In genomic region chr1:1426961-1427934, GRCh38 we compare ENCODE assay signal across 9 cellular contexts. TPM values are rescaled to one million over a fixed set of nuclear protein-coding genes. Genes with fewer than 3 reads are reported as not detected.
DNase-seq lines count a peak whose midpoint lies in the region; ATAC-seq, FAIRE-seq and TF ChIP-seq lines count a peak whose summit lies in the region.
"Had no signal": no experiment of that assay in that cellular context is flagged by ENCODE, and none has a peak within 500 bp of the region (broad histone marks: within the 10 kb centered on the region; RNA-seq: fewer than 3 reads in every experiment).

No MANE protein-coding gene starts in this region.

- H3K18ac ChIP-seq in mesenchymal stem cell (ENCODE audit: low read depth in 1 of 2, low read length in 2 of 2): peak overlapping the region; percentile 58 to 69

- FAIRE-seq in A549 (lab: Jason Lieb, UNC): no peak

- H3K27ac ChIP-seq in A549: peak overlapping the region; percentile 81 to 96
- H3K27ac ChIP-seq in brain microvascular endothelial cell: no peak overlapping the region
- no peak overlapping the region for H3K27ac ChIP-seq in mesenchymal stem cell (ENCODE audit: low read length, poor library complexity, severe bottlenecking)

- TF ChIP-seq EP300 in A549 (IDR thresholded peaks at IDR 0.05): no peak

- H3K4me2 ChIP-seq in A549: peak overlapping the region; percentile 95
- peak overlapping the region; percentile 66 for H3K4me2 ChIP-seq in mesenchymal stem cell (ENCODE audit: low read length, poor library complexity, severe bottlenecking)

- H3K23ac ChIP-seq in mesenchymal stem cell (ENCODE audit: low read length in 2 of 2): no peak overlapping the region

- 86% methylated on average over 4 of the region's 89 CpGs for WGBS in A549 (ENCODE audit: missing lambda C conversion rate)
- 47% methylated on average over 25 of the region's 89 CpGs for WGBS in mesenchymal stem cell

- H3K9me3 ChIP-seq in A549 (no peaks in the 10 kb centered on the region), mesenchymal stem cell (ENCODE audit: control insufficient read depth, low read length) (no peaks in the 10 kb centered on the region)

- peak overlapping the region in 1 of 2 experiments; percentile 59 for H3K4ac ChIP-seq in mesenchymal stem cell (ENCODE audit: low read depth in 1 of 2, low read length in 2 of 2)

- no peak overlapping the region for H2BK15ac ChIP-seq in mesenchymal stem cell (ENCODE audit: low read depth, poor library complexity, severe bottlenecking)

- peak overlapping the region; percentile 87 for H2BK120ac ChIP-seq in mesenchymal stem cell (ENCODE audit: low read depth, low read length)

- no peak for TF ChIP-seq RAD21 in A549 (conservative IDR thresholded peaks at IDR 0.05 in 1 of 2, IDR thresholded peaks at IDR 0.05 in 1 of 2)

- no peaks in the 10 kb centered on the region for H3K36me3 ChIP-seq in H7 (replicated peaks; ENCODE audit: control insufficient read depth, insufficient read depth, low read length)
- no peaks in the 10 kb centered on the region for H3K36me3 ChIP-seq in brain microvascular endothelial cell (replicated peaks)
- H3K36me3 ChIP-seq in mesenchymal stem cell (ENCODE audit: control insufficient read depth in 1 of 2, insufficient read depth in 2 of 2, low read depth in 1 of 2, low read length in 2 of 2): no peaks in the 10 kb centered on the region

- H2AK5ac ChIP-seq in mesenchymal stem cell (ENCODE audit: low read length, severe bottlenecking): no peak overlapping the region

- peak overlapping the region; percentile 77 for H4K8ac ChIP-seq in mesenchymal stem cell (ENCODE audit: low read length)

- no peak overlapping the region for H4K91ac ChIP-seq in mesenchymal stem cell (ENCODE audit: low read length)

- in situ Hi-C loops in brain microvascular endothelial cell (cut with HindIII; ENCODE audit: low pct_ligation_motif_present, low sequenced_read_pairs): no loop called here

- no peak for TF ChIP-seq POLR2A in A549 (IDR thresholded peaks at IDR 0.05; ENCODE audit: low read length)

- no peak overlapping the region for H2AFZ ChIP-seq in mesenchymal stem cell (ENCODE audit: low read depth, low read length)

- no peak overlapping the region for H2BK12ac ChIP-seq in mesenchymal stem cell (ENCODE audit: low read length in 2 of 2)

- ATAC-seq in A549: peak in 1 of 2 experiments; percentile 9; a peak in 1 of 6 replicates
- ATAC-seq in GM18517 (IDR thresholded peaks at IDR 0.05; ENCODE audit: unreplicated experiment): no peak

- DNase-seq in A549 (ENCODE audit: low read depth in 1 of 2, low spot score in 1 of 2) (peak in 1 of 2 experiments; percentile 0), H7 (peak; percentile 96), brain microvascular endothelial cell (no peak), mesenchymal stem cell (no peak), NCI-H1105 (lab: John Stamatoyannopoulos, UW) (no peak), NCI-H128 (lab: John Stamatoyannopoulos, UW; ENCODE audit: unreplicated experiment) (no peak), UCSD-AML1 (lab: John Stamatoyannopoulos, UW; ENCODE audit: unreplicated experiment) (no peak)
- DNase-seq: activated CD4-positive, alpha-beta memory T cell treated with anti-CD3 and anti-CD28 coated beads for 36 hours had no signal

- no peaks in the 10 kb centered on the region for H3K27me3 ChIP-seq in H7 (ENCODE audit: control insufficient read depth, insufficient read depth, low read length)
- H3K27me3 ChIP-seq in brain microvascular endothelial cell (replicated peaks): no peaks in the 10 kb centered on the region
- H3K27me3 ChIP-seq in mesenchymal stem cell (ENCODE audit: control insufficient read depth in 1 of 2, insufficient read depth in 1 of 2, low read length in 2 of 2): peaks cover 0 to 5% of the 10 kb centered on the region in 2 experiments

- no peak overlapping the region for H2BK5ac ChIP-seq in mesenchymal stem cell (ENCODE audit: low read depth, low read length, poor library complexity, severe bottlenecking)

- peaks cover 25% of the 10 kb centered on the region for H3K4me1 ChIP-seq in A549
- H3K4me1 ChIP-seq in mesenchymal stem cell (ENCODE audit: control insufficient read depth, insufficient read depth, low read depth, low read length): peaks cover 35% of the 10 kb centered on the region

- CTCF ChIA-PET in A549 (lab: Yijun Ruan, JAX): interaction anchor here (0.8 kb wide), 1 partner anchor 77 kb away, joined by 3 read pairs; no protein-coding TSS in a partner anchor

- H3K9ac ChIP-seq in mesenchymal stem cell (ENCODE audit: low read length): no peak overlapping the region

- POLR2A ChIA-PET in A549 (lab: Yijun Ruan, JAX): no interaction called here

- peak overlapping the region; percentile 61 for H3K4me3 ChIP-seq in A549
- H3K4me3 ChIP-seq in H7 (ENCODE audit: insufficient read depth, low read depth, low read length): peak overlapping the region; percentile 48
- H3K4me3 ChIP-seq in brain microvascular endothelial cell (ENCODE audit: low read depth, low read length): peak overlapping the region; percentile 22
- peak overlapping the region in 1 of 2 experiments; percentile 62 for H3K4me3 ChIP-seq in mesenchymal stem cell (ENCODE audit: insufficient read depth in 1 of 2, low read depth in 1 of 2, low read length in 2 of 2)

- H3K14ac ChIP-seq in mesenchymal stem cell (ENCODE audit: low read length in 2 of 2): no peak overlapping the region

- no peak for TF ChIP-seq CTCF in A549 (IDR thresholded peaks at IDR 0.05)
- TF ChIP-seq CTCF in brain microvascular endothelial cell (IDR thresholded peaks at IDR 0.05; ENCODE audit: low read depth, low read length, missing control alignments): no peak

- no peaks in the 10 kb centered on the region for H3K79me1 ChIP-seq in mesenchymal stem cell (replicated peaks; ENCODE audit: low read length, poor library complexity, severe bottlenecking)

TF ChIP-seq in A549, 52 proteins besides CTCF, POLR2A, EP300 and RAD21:
- TF ChIP-seq FOSB (CRISPR knock-in tag; IDR thresholded peaks at IDR 0.05) (no peak), NPAS2 (CRISPR knock-in tag; IDR thresholded peaks at IDR 0.05; ENCODE audit: borderline replicate concordance) (no peak), EHF (CRISPR knock-in tag; IDR thresholded peaks at IDR 0.05) (no peak), MAX (IDR thresholded peaks at IDR 0.05) (no peak), HEYL (CRISPR knock-in tag; IDR thresholded peaks at IDR 0.05) (no peak), CEBPB (IDR thresholded peaks at IDR 0.05) (no peak), HDAC2 (IDR thresholded peaks at IDR 0.05) (no peak), HOXB13 (CRISPR knock-in tag; IDR thresholded peaks at IDR 0.05; ENCODE audit: low read depth) (no peak), SMC3 (IDR thresholded peaks at IDR 0.05) (no peak), POLR2AphosphoS2 (conservative IDR thresholded peaks at IDR 0.05; ENCODE audit: low read length) (no peak), FOSL2 (IDR thresholded peaks at IDR 0.05) (no peak), FOSL2 (CRISPR knock-in tag; IDR thresholded peaks at IDR 0.05) (no peak)

RNA-seq across cellular contexts. Expression of gene ANKRD65, which starts 6.2 kb away (rescaled TPM):
- polyA plus RNA-seq in A549 (2011; rRNA removed) (not detected in 2 replicates), A549 (2017; fragmentation: RNase III; extraction: RNeasy Plus Mini Kit Qiagen cat#74134 plus additional on column Dnase treatment) (0.05 TPM in 1 of 3 replicates, not detected in the others)
- 0.07 and 0.12 TPM in 2 replicates for polyA plus RNA-seq in A549 (2012; cell fraction: cytosol; rRNA removed)
- polyA plus RNA-seq in A549 (2012; cell fraction: nucleus; rRNA removed): 0.05 TPM in 1 of 2 replicates, not detected in the other
- polyA minus RNA-seq in A549 (2011; rRNA and poly(A)+ RNA removed): not detected in 2 replicates
- 0.67 TPM in 1 of 2 replicates, not detected in the other for total RNA-seq in H7 (2014; rRNA removed; shearing (Covaris generic))
- polyA plus RNA-seq in mesenchymal stem cell (2013, experiment 1 of 2): 0.14 TPM
- polyA plus RNA-seq in mesenchymal stem cell (2013, experiment 2 of 2): 0.18 TPM
- total RNA-seq: activated CD4-positive, alpha-beta memory T cell treated with anti-CD3 and anti-CD28 coated beads for 36 hours had no signal

RNA-seq across cellular contexts. Expression of gene VWA1, which starts 8.2 kb away (rescaled TPM):
- polyA plus RNA-seq in A549 (2011; rRNA removed) (3.7 and 4.0 TPM in 2 replicates), A549 (2017; fragmentation: RNase III; extraction: RNeasy Plus Mini Kit Qiagen cat#74134 plus additional on column Dnase treatment) (4.2 to 5.3 TPM (median 4.8 TPM) in 3 replicates)
- 8.6 and 13.7 TPM in 2 replicates for polyA plus RNA-seq in A549 (2012; cell fraction: cytosol; rRNA removed)
- polyA plus RNA-seq in A549 (2012; cell fraction: nucleus; rRNA removed): 17.7 and 31.1 TPM in 2 replicates
- polyA minus RNA-seq in A549 (2011; rRNA and poly(A)+ RNA removed): 1.2 and 1.3 TPM in 2 replicates
- 32.1 and 37.1 TPM in 2 replicates for total RNA-seq in H7 (2014; rRNA removed; shearing (Covaris generic))
- 7.3 TPM for polyA plus RNA-seq in mesenchymal stem cell (2013, experiment 1 of 2)
- polyA plus RNA-seq in mesenchymal stem cell (2013, experiment 2 of 2): 7.5 TPM

RNA-seq across cellular contexts. Expression of gene MRPL20, which starts 20.2 kb away (rescaled TPM):
- 146 and 163 TPM in 2 replicates for polyA plus RNA-seq in A549 (2011; rRNA removed)
- 151 and 186 TPM in 2 replicates for polyA plus RNA-seq in A549 (2012; cell fraction: cytosol; rRNA removed)
- polyA plus RNA-seq in A549 (2012; cell fraction: nucleus; rRNA removed): 78.1 and 104 TPM in 2 replicates
- polyA plus RNA-seq in A549 (2017; fragmentation: RNase III; extraction: RNeasy Plus Mini Kit Qiagen cat#74134 plus additional on column Dnase treatment): 151 to 164 TPM (median 158 TPM) in 3 replicates
- 50.5 and 55.7 TPM in 2 replicates for polyA minus RNA-seq in A549 (2011; rRNA and poly(A)+ RNA removed)
- 184 and 267 TPM in 2 replicates for total RNA-seq in H7 (2014; rRNA removed; shearing (Covaris generic))
- 152 TPM for polyA plus RNA-seq in mesenchymal stem cell (2013, experiment 1 of 2)
- 152 TPM for polyA plus RNA-seq in mesenchymal stem cell (2013, experiment 2 of 2)

RNA-seq across cellular contexts. Expression of gene ATAD3C, which starts 22.2 kb away (rescaled TPM):
- polyA plus RNA-seq in A549 (2011; rRNA removed) (not detected in 2 replicates), A549 (2017; fragmentation: RNase III; extraction: RNeasy Plus Mini Kit Qiagen cat#74134 plus additional on column Dnase treatment) (not detected in 3 replicates)
- polyA plus RNA-seq in A549 (2012; cell fraction: cytosol; rRNA removed): not detected in 2 replicates
- not detected in 2 replicates for polyA plus RNA-seq in A549 (2012; cell fraction: nucleus; rRNA removed)
- not detected in 2 replicates for polyA minus RNA-seq in A549 (2011; rRNA and poly(A)+ RNA removed)
- 0.14 and 0.74 TPM in 2 replicates for total RNA-seq in H7 (2014; rRNA removed; shearing (Covaris generic))
- 0.03 TPM for polyA plus RNA-seq in mesenchymal stem cell (2013, experiment 1 of 2)
- 0.04 TPM for polyA plus RNA-seq in mesenchymal stem cell (2013, experiment 2 of 2)

RNA-seq across cellular contexts. Expression of gene CCNL2, which starts 28.1 kb away (rescaled TPM):
- polyA plus RNA-seq in A549 (2011; rRNA removed) (111 TPM in 2 replicates), A549 (2017; fragmentation: RNase III; extraction: RNeasy Plus Mini Kit Qiagen cat#74134 plus additional on column Dnase treatment) (80.3 to 93.3 TPM (median 85.5 TPM) in 3 replicates)
- 63.8 and 64.7 TPM in 2 replicates for polyA plus RNA-seq in A549 (2012; cell fraction: cytosol; rRNA removed)
- 470 and 556 TPM in 2 replicates for polyA plus RNA-seq in A549 (2012; cell fraction: nucleus; rRNA removed)
- polyA minus RNA-seq in A549 (2011; rRNA and poly(A)+ RNA removed): 32.8 and 37.7 TPM in 2 replicates
- 147 and 200 TPM in 2 replicates for total RNA-seq in H7 (2014; rRNA removed; shearing (Covaris generic))
- polyA plus RNA-seq in mesenchymal stem cell (2013, experiment 1 of 2): 107 TPM
- 105 TPM for polyA plus RNA-seq in mesenchymal stem cell (2013, experiment 2 of 2)

Comparison
In these comparisons a context has a peak if more than half of its experiments do, and no peak if none do; other contexts are left out.
1. H3K27ac ChIP-seq: peak in A549 (2 of 2); none in brain microvascular endothelial cell (single experiment) and mesenchymal stem cell (single experiment).